Comparison of ENCODE assay signal across 11 cellular contexts in genomic region chr1:226937940-226938725, GRCh38. TPM values are rescaled to one million over a fixed set of nuclear protein-coding genes. Genes with fewer than 3 reads are reported as not detected.
DNase-seq lines count a peak whose midpoint lies in the region; ATAC-seq and TF ChIP-seq lines count a peak whose summit lies in the region.
"Had no signal": no experiment of that assay in that cellular context is flagged by ENCODE, and none has a peak within 500 bp of the region (broad histone marks: within the 10 kb centered on the region; RNA-seq: fewer than 3 reads in every experiment).

No MANE protein-coding gene starts in this region.

- no peak for TF ChIP-seq POLR2A in thyroid gland (IDR thresholded peaks at IDR 0.05)

- H3K4me3 Mint-ChIP-seq in activated T-cell treated with anti-CD3 and anti-CD28 coated beads, Interleukin-2, amount 50 U/mL, for 24 hours, result peak overlapping the region; percentile 84
- peak overlapping the region; percentile 89 for H3K4me3 Mint-ChIP-seq in activated T-helper 1 cell treated with anti-CD3 and anti-CD28 coated beads, Interleukin-12 subunit alpha, Interleukin-12 subunit beta, Interleukin-2, Interleukin-4 antibody, amounts not matched to agents 30 ng/mL and 10 ng/mL and 1 ng/mL, durations not matched to agents 14 hours and 24 hours and 36 hours
- peak overlapping the region; percentile 94 for H3K4me3 Mint-ChIP-seq in memory B cell

- H3K36me3 ChIP-seq in thyroid gland, result no peaks in the 10 kb centered on the region
- H3K36me3 ChIP-seq: cardiac muscle cell had no signal

- TF ChIP-seq CTCF in thyroid gland (IDR thresholded peaks at IDR 0.05), result no peak

- ATAC-seq in memory B cell (ENCODE audit: low read depth) (no peak), HG03342 (IDR thresholded peaks at IDR 0.05; ENCODE audit: unreplicated experiment) (no peak)

- peaks cover 38% of the 10 kb centered on the region for H3K4me1 Mint-ChIP-seq in activated T-cell treated with anti-CD3 and anti-CD28 coated beads, Interleukin-2, amount 50 U/mL, for 24 hours (ENCODE audit: low read depth)
- H3K4me1 Mint-ChIP-seq in activated T-helper 1 cell treated with anti-CD3 and anti-CD28 coated beads, Interleukin-12 subunit alpha, Interleukin-12 subunit beta, Interleukin-2, Interleukin-4 antibody, amounts not matched to agents 30 ng/mL and 10 ng/mL and 1 ng/mL, durations not matched to agents 14 hours and 24 hours and 36 hours (ENCODE audit: low read depth), result peaks cover 41% of the 10 kb centered on the region
- peaks cover 20% of the 10 kb centered on the region for H3K4me1 Mint-ChIP-seq in memory B cell

- no peaks in the 10 kb centered on the region for H3K27me3 ChIP-seq in thyroid gland
- H3K27me3 ChIP-seq: cardiac muscle cell had no signal

- WGBS in thyroid gland, 2 donors, result 92% methylated on average over 10 of the region's 10 CpGs

- peaks cover 7% of the 10 kb centered on the region for H3K36me3 Mint-ChIP-seq in activated T-cell treated with anti-CD3 and anti-CD28 coated beads, Interleukin-2, amount 50 U/mL, for 24 hours (ENCODE audit: low read depth)
- peaks cover 10% of the 10 kb centered on the region for H3K36me3 Mint-ChIP-seq in activated T-helper 1 cell treated with anti-CD3 and anti-CD28 coated beads, Interleukin-12 subunit alpha, Interleukin-12 subunit beta, Interleukin-2, Interleukin-4 antibody, amounts not matched to agents 30 ng/mL and 10 ng/mL and 1 ng/mL, durations not matched to agents 14 hours and 24 hours and 36 hours (ENCODE audit: low read depth)
- H3K36me3 Mint-ChIP-seq in memory B cell, result peaks cover 8% of the 10 kb centered on the region

- peaks cover 13 to 25% of the 10 kb centered on the region in 2 donors for H3K4me1 ChIP-seq in thyroid gland

- DNase-seq in activated T-cell treated with anti-CD3 and anti-CD28 coated beads, Interleukin-2, amount 50 U/mL, for 24 hours, result no peak
- no peak for DNase-seq in activated T-cell treated with anti-CD3 and anti-CD28 coated beads for 4 hours
- no peak for DNase-seq in activated T-helper 1 cell treated with anti-CD3 and anti-CD28 coated beads, Interleukin-12 subunit alpha, Interleukin-12 subunit beta, Interleukin-2, Interleukin-4 antibody, amounts not matched to agents 30 ng/mL and 10 ng/mL and 1 ng/mL, durations not matched to agents 14 hours and 24 hours and 36 hours (ENCODE audit: low spot score)
- no peak for DNase-seq in memory B cell (ENCODE audit: low spot score in 2 of 2)
- no peak for DNase-seq in thyroid gland
- DNase-seq in ACHN, result no peak
- no peak for DNase-seq in NCI-H187 (lab: John Stamatoyannopoulos, UW)
- DNase-seq: COR-L47; NK-92 treated with Interleukin-12 subunit alpha and Interleukin-12 subunit beta, amount 100 ng/mL, for 24 hours had no signal

- peak overlapping the region; percentile 92 for H3K27ac Mint-ChIP-seq in activated T-cell treated with anti-CD3 and anti-CD28 coated beads, Interleukin-2, amount 50 U/mL, for 24 hours
- peak overlapping the region; percentile 97 for H3K27ac Mint-ChIP-seq in activated T-helper 1 cell treated with anti-CD3 and anti-CD28 coated beads, Interleukin-12 subunit alpha, Interleukin-12 subunit beta, Interleukin-2, Interleukin-4 antibody, amounts not matched to agents 30 ng/mL and 10 ng/mL and 1 ng/mL, durations not matched to agents 14 hours and 24 hours and 36 hours
- peak overlapping the region; percentile 96 for H3K27ac Mint-ChIP-seq in memory B cell

- peaks cover 15% of the 10 kb centered on the region for H3K9me3 Mint-ChIP-seq in activated T-cell treated with anti-CD3 and anti-CD28 coated beads, Interleukin-2, amount 50 U/mL, for 24 hours
- H3K9me3 Mint-ChIP-seq in activated T-helper 1 cell treated with anti-CD3 and anti-CD28 coated beads, Interleukin-12 subunit alpha, Interleukin-12 subunit beta, Interleukin-2, Interleukin-4 antibody, amounts not matched to agents 30 ng/mL and 10 ng/mL and 1 ng/mL, durations not matched to agents 14 hours and 24 hours and 36 hours, result peaks cover 14% of the 10 kb centered on the region
- H3K9me3 Mint-ChIP-seq in memory B cell, result peaks cover 10% of the 10 kb centered on the region

- peak overlapping the region; percentile 95 to 98 (median 96) for H3K27ac ChIP-seq in thyroid gland

- no peaks in the 10 kb centered on the region for H3K27me3 Mint-ChIP-seq in activated T-cell treated with anti-CD3 and anti-CD28 coated beads, Interleukin-2, amount 50 U/mL, for 24 hours
- H3K27me3 Mint-ChIP-seq in activated T-helper 1 cell treated with anti-CD3 and anti-CD28 coated beads, Interleukin-12 subunit alpha, Interleukin-12 subunit beta, Interleukin-2, Interleukin-4 antibody, amounts not matched to agents 30 ng/mL and 10 ng/mL and 1 ng/mL, durations not matched to agents 14 hours and 24 hours and 36 hours (ENCODE audit: insufficient read depth), result no peaks in the 10 kb centered on the region
- no peaks in the 10 kb centered on the region for H3K27me3 Mint-ChIP-seq in memory B cell

- intact Hi-C loops in activated T-helper 1 cell treated with anti-CD3 and anti-CD28 coated beads, Interleukin-12 subunit alpha, Interleukin-12 subunit beta, Interleukin-2, Interleukin-4 antibody, amounts not matched to agents 30 ng/mL and 10 ng/mL and 1 ng/mL, durations not matched to agents 14 hours and 24 hours and 36 hours (cut with micrococcal nuclease), result loop anchor here (1.0 to 5.0 kb wide), 2 partner anchors 140 to 226 kb away; no protein-coding TSS in a partner anchor
- intact Hi-C loops in thyroid gland (cut with DNase I), result loop anchor here (5.0 kb wide), 1 partner anchor 61 kb away; no protein-coding TSS in a partner anchor

- in situ Hi-C loops in ACHN (cut with HindIII; ENCODE audit: low pct_ligation_motif_present, low pct_unique_long_range_greater_than_20kb, low sequenced_read_pairs), result no loop called here

- no peaks in the 10 kb centered on the region for H3K9me3 ChIP-seq in thyroid gland

- H3K4me3 ChIP-seq in thyroid gland (replicated peaks in 1 of 3), result no peak overlapping the region

RNA-seq across cellular contexts. Expression of gene COQ8A, which starts 2.0 kb away (rescaled TPM):
- 33.1 and 33.8 TPM in 2 replicates for total RNA-seq in activated T-helper 1 cell treated with anti-CD3 and anti-CD28 coated beads, Interleukin-12 subunit alpha, Interleukin-12 subunit beta, Interleukin-2, Interleukin-4 antibody, amounts not matched to agents 30 ng/mL and 10 ng/mL and 1 ng/mL, durations not matched to agents 14 hours and 24 hours and 36 hours
- total RNA-seq in thyroid gland, result 10 to 100 TPM; 25.1 to 35.9 (median 30.1) TPM
